Comparison of ENCODE assay signal across 1 cellular context in genomic region chr2:117814417-117815264, GRCh38.
TF ChIP-seq lines count a peak whose summit lies in the region.

TSS of gene DDX18 (plus strand) at chr2:117814691. CDS start at chr2:117814778, 87 bp downstream.

TF ChIP-seq in K562, 482 proteins besides CTCF, POLR2A, EP300 and RAD21 (continued from another document and continues in another):
- TF ChIP-seq ZNF511 (CRISPR knock-in tag; IDR thresholded peaks at IDR 0.05) (no peak), MXI1 (IDR thresholded peaks at IDR 0.05; ENCODE audit: low read depth, low read length) (peak; percentile 84), NR2C2 (CRISPR knock-in tag; IDR thresholded peaks at IDR 0.05) (0 out of 2 replicates have a peak, but pooled peaks have one; percentile 73), NR2C2 (tag; IDR thresholded peaks at IDR 0.05) (peak; percentile 89), ZNF12 (CRISPR knock-in tag; IDR thresholded peaks at IDR 0.05) (no peak), GTF3C2 (IDR thresholded peaks at IDR 0.05; ENCODE audit: borderline replicate concordance, extremely low read depth, insufficient read length) (no peak), DDX20 (tag; IDR thresholded peaks at IDR 0.05; ENCODE audit: low read depth) (no peak), HIVEP1 (CRISPR knock-in tag; IDR thresholded peaks at IDR 0.05) (no peak), SMAD3 (CRISPR knock-in tag; conservative IDR thresholded peaks at IDR 0.05) (no peak), ZBTB49 (CRISPR knock-in tag; IDR thresholded peaks at IDR 0.05; ENCODE audit: borderline replicate concordance) (no peak; the same call in 1 of the 2 replicates), ZKSCAN1 (IDR thresholded peaks at IDR 0.05; ENCODE audit: low read depth, low read length) (peak; percentile 54; the same call in 1 of the 2 replicates), HNRNPL (IDR thresholded peaks at IDR 0.05; ENCODE audit: low read depth, low read length) (no peak), MNT (conservative IDR thresholded peaks at IDR 0.05) (peak; percentile 98 to 99), ELK1 (CRISPR knock-in tag; IDR thresholded peaks at IDR 0.05) (no peak), ZBTB17 (CRISPR knock-in tag; IDR thresholded peaks at IDR 0.05) (no peak), SAP30 (IDR thresholded peaks at IDR 0.05; ENCODE audit: borderline replicate concordance, insufficient read depth, low read depth, low read length, poor library complexity, severe bottlenecking) (peak; percentile 92), PRMT5 (CRISPR knock-in tag; IDR thresholded peaks at IDR 0.05) (no peak), ZNF197 (CRISPR knock-in tag; IDR thresholded peaks at IDR 0.05; ENCODE audit: low read depth) (no peak), HMG20A (CRISPR knock-in tag; conservative IDR thresholded peaks at IDR 0.05) (no peak), HNRNPK (IDR thresholded peaks at IDR 0.05; ENCODE audit: low read depth, low read length, poor library complexity, severe bottlenecking) (no peak), MEIS2 (IDR thresholded peaks at IDR 0.05; ENCODE audit: partially characterized antibody) (no peak), ETS2 (tag; IDR thresholded peaks at IDR 0.05; ENCODE audit: borderline replicate concordance, poor library complexity, severe bottlenecking) (no peak), CEBPB (tag; IDR thresholded peaks at IDR 0.05) (no peak), MTF1 (CRISPR knock-in tag; IDR thresholded peaks at IDR 0.05; ENCODE audit: borderline replicate concordance) (no peak), RUNX1 (IDR thresholded peaks at IDR 0.05; ENCODE audit: low read depth) (no peak), ZC3H8 (IDR thresholded peaks at IDR 0.05) (0 out of 2 replicates have a peak, but pooled peaks have one; percentile 21), SNIP1 (IDR thresholded peaks at IDR 0.05; ENCODE audit: low read depth) (peak; percentile 77; the same call in 1 of the 2 replicates), MAZ (CRISPR knock-in tag; conservative IDR thresholded peaks at IDR 0.05 in 1 of 2, IDR thresholded peaks at IDR 0.05 in 1 of 2) (peak; percentile 65 to 69; a peak in 3 of 4 replicates), FOXP1 (CRISPR knock-in tag; IDR thresholded peaks at IDR 0.05) (no peak), ZBTB5 (IDR thresholded peaks at IDR 0.05) (no peak), ATF6 (CRISPR knock-in tag; IDR thresholded peaks at IDR 0.05) (no peak; the same call in 1 of the 2 replicates), SLC30A9 (CRISPR knock-in tag; IDR thresholded peaks at IDR 0.05) (no peak), PRDM10 (IDR thresholded peaks at IDR 0.05; ENCODE audit: partially characterized antibody) (peak; percentile 56), POLR3A (IDR thresholded peaks at IDR 0.05; ENCODE audit: borderline replicate concordance, extremely low read depth, insufficient read depth, insufficient read length) (no peak), ZNF644 (tag; IDR thresholded peaks at IDR 0.05; ENCODE audit: low read depth) (no peak), RB1 (IDR thresholded peaks at IDR 0.05; ENCODE audit: low read depth) (peak; percentile 85; the same call in 1 of the 2 replicates), ARID2 (IDR thresholded peaks at IDR 0.05) (0 out of 2 replicates have a peak, but pooled peaks have one; percentile 21), KLF10 (CRISPR knock-in tag; IDR thresholded peaks at IDR 0.05) (no peak), ELF2 (CRISPR knock-in tag; IDR thresholded peaks at IDR 0.05) (peak; percentile 58; the same call in 1 of the 2 replicates), EWSR1 (IDR thresholded peaks at IDR 0.05; ENCODE audit: borderline replicate concordance, low read depth, partially characterized antibody) (no peak), PHB (CRISPR knock-in tag; IDR thresholded peaks at IDR 0.05) (no peak), ZNF717 (CRISPR knock-in tag; IDR thresholded peaks at IDR 0.05) (no peak), KDM1A (IDR thresholded peaks at IDR 0.05) (no peak), BRD4 (IDR thresholded peaks at IDR 0.05) (no peak), KLF16 (IDR thresholded peaks at IDR 0.05) (peak; percentile 74; the same call in 1 of the 2 replicates), TFAP4 (CRISPR knock-in tag; IDR thresholded peaks at IDR 0.05; ENCODE audit: borderline replicate concordance) (peak; percentile 89)
